Comparison of ENCODE assay signal across 8 cellular contexts in the genomic region with DNA sequence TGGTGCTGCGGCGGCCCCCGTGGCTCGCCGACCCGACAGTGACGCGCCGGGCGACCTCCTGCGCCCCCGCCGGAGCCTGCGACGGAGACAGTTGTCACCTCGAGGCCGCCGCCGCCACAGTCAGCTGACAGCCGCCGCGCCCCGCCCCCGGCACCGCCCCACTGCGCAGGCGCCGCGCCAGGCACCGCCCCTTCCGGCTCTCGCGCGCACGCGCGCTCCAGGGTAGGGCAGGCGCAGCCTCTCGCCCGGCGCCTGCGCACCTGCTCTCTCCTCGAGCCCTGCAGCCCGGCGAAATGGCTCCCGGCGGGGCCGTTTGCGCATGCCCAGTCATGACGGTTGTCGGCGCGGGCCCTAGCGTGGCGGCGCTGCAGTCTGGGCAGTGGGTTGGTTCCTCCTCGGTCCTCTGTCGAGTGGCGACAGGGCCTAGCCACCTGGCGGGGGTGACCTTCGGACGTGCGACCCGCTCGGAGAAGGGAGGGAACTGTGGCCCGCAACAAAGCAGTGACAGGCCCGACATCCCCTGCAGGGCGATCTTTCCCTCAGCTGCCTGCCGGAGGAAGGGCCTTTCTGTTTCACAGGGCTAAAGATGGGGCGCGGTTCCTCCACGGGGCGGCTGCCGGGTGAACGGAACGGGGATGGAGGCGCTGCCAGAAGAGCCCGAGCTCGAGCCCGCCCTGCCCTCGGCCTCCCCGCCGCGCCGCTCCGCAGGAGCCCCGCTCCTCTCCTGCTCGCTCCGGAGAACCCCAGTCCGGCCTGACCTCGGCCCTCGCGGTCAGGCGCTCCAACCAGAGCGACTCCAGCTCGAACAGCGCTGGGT. TPM values are rescaled to one million over a fixed set of nuclear protein-coding genes. Genes with fewer than 3 reads are reported as not detected.
A peak's percentile ranks its signal among the peaks of the same experiment; 100 is the strongest.
DNase-seq lines count a peak whose midpoint lies in the region; ATAC-seq, FAIRE-seq and TF ChIP-seq lines count a peak whose summit lies in the region.

A gene (minus strand): TSS at position 135 of the 817 bp plus-strand sequence. CDS start 134 bp downstream, at position 1.

- TF ChIP-seq POLR2A in HepG2 (IDR thresholded peaks at IDR 0.05; ENCODE audit: insufficient read depth in 1 of 2, low read depth in 2 of 2, low read length in 2 of 2), result peak in 1 of 2 experiments; percentile 59; a peak in 2 of 4 replicates

- peaks cover 17 to 39% of the 10 kb centered on the region in 2 donors for H3K36me3 Mint-ChIP-seq in CD14-positive monocyte

- no peak for FAIRE-seq in HepG2 (lab: Jason Lieb, UNC)

- peaks cover 49% of the 10 kb centered on the region for H3K4me1 Mint-ChIP-seq in CD14-positive monocyte

- 75% methylated on average over 20 of the region's 97 CpGs for WGBS in HepG2 (ENCODE audit: low lambda C conversion rate)

- peak within 1 kb of the TSS; percentile 69 for H3K27ac ChIP-seq in HepG2 (ENCODE audit: extremely low read length, insufficient read depth, low read length)

- CTCF ChIA-PET in HepG2 (lab: Yijun Ruan, JAX; ENCODE audit: low intra/inter-chr PET ratio, low total read pairs), result no interaction called here

- H3K4me1 ChIP-seq in HepG2 (ENCODE audit: insufficient read depth, low read length), result peaks cover 52% of the 10 kb centered on the region

- H3K4me3 ChIP-seq in HepG2 (replicated peaks in 1 of 3; ENCODE audit: insufficient read depth in 1 of 3, low read depth in 2 of 3, low read length in 3 of 3), result peak within 1 kb of the TSS; percentile 42 to 94 (median 81); a peak in 5 of 6 replicates

- no peak for TF ChIP-seq EP300 in HepG2 (IDR thresholded peaks at IDR 0.05; ENCODE audit: low read depth in 2 of 2, low read length in 2 of 2)
- no peak for TF ChIP-seq EP300 in HepG2 (CRISPR knock-in tag; IDR thresholded peaks at IDR 0.05; ENCODE audit: borderline replicate concordance)

- ATAC-seq in GM19351 (IDR thresholded peaks at IDR 0.05; ENCODE audit: unreplicated experiment) (peak; percentile 73), HG03520 (IDR thresholded peaks at IDR 0.05; ENCODE audit: unreplicated experiment) (peak; percentile 71), HepG2 (peak; percentile 75)

- H3K27me3 ChIP-seq in HepG2 (ENCODE audit: control insufficient read depth in 1 of 2, insufficient read depth in 2 of 2, low read length in 2 of 2), result no peaks in the 10 kb centered on the region

- TF ChIP-seq CTCF in CD14-positive monocyte (IDR thresholded peaks at IDR 0.05) (no peak), HepG2 (CRISPR knock-in tag; IDR thresholded peaks at IDR 0.05) (peak; percentile 79)

- peak within 1 kb of the TSS; percentile 79 for H3K9ac ChIP-seq in HepG2 (ENCODE audit: insufficient read depth, low read depth, low read length)

- peak within 1 kb of the TSS; percentile 76 to 83 for H3K4me3 Mint-ChIP-seq in CD14-positive monocyte

- H3K9me3 ChIP-seq in HepG2 (ENCODE audit: low read length), result peaks cover 12% of the 10 kb centered on the region

- H3K36me3 ChIP-seq in HepG2 (replicated peaks in 1 of 2; ENCODE audit: control insufficient read depth in 1 of 2, insufficient read depth in 2 of 2, low read length in 2 of 2), result peaks cover 3 to 6% of the 10 kb centered on the region in 2 experiments; a peak in 3 of 5 replicates

- H3K4me2 ChIP-seq in HepG2 (ENCODE audit: low read depth, low read length), result peak within 1 kb of the TSS; percentile 90

- peaks cover 42% of the 10 kb centered on the region for H3K79me2 ChIP-seq in HepG2 (ENCODE audit: insufficient read depth, low read length)

- TF ChIP-seq RAD21 in HepG2 (CRISPR knock-in tag; IDR thresholded peaks at IDR 0.05), result peak; percentile 38

- POLR2A ChIA-PET in HepG2 (lab: Yijun Ruan, JAX), result interaction anchor here (1.0 to 1.4 kb wide), 2 partner anchors 23 to 24 kb away, joined by 3 to 4 read pairs; no protein-coding TSS in a partner anchor

- DNase-seq in CD14-positive monocyte (ENCODE audit: low spot score), result peak; percentile 94
- DNase-seq in NCI-H69 (lab: John Stamatoyannopoulos, UW), result peak; percentile 96
- peak; percentile 95 to 99 for DNase-seq in activated CD4-positive, alpha-beta T cell treated with anti-CD3 and anti-CD28 coated beads, Interleukin-2, amount 50 U/mL, for 24 hours (ENCODE audit: low read depth in 1 of 2, low spot score in 1 of 2)
- peak; percentile 95 for DNase-seq in dermis blood vessel endothelial cell
- DNase-seq in HepG2 (ENCODE audit: low spot score), result peak; percentile 82
- peak; percentile 97 to 98 for DNase-seq in stimulated activated CD4-positive, alpha-beta T cell treated with anti-CD3 and anti-CD28 coated beads, Interleukin-2, amount 100 ng/mL, for 48 hours

- no peak within 1 kb of the TSS for H2AFZ ChIP-seq in HepG2 (ENCODE audit: low read length)

- peak within 1 kb of the TSS; percentile 89 to 97 (median 94) for H3K27ac Mint-ChIP-seq in CD14-positive monocyte

- BruUV-seq in HepG2 (replicated peaks; lab: Mats Ljungman, UMichigan), result TSS peak; percentile 90

- peaks cover 0 to 4% (median 2%) of the 10 kb centered on the region in 3 donors for H3K27me3 Mint-ChIP-seq in CD14-positive monocyte (ENCODE audit: low read depth in 3 of 3)

- H4K20me1 ChIP-seq in HepG2 (ENCODE audit: insufficient read depth, low read length), result no peaks in the 10 kb centered on the region

- H3K9me3 Mint-ChIP-seq in CD14-positive monocyte, result peaks cover 6 to 15% (median 12%) of the 10 kb centered on the region in 7 donors

- intact Hi-C loops in CD14-positive monocyte (cut with micrococcal nuclease) (loop anchor here (1.0 to 5.0 kb wide), 5 partner anchors 25 to 263 kb away; a partner anchor contains a TSS), HepG2 (cut with micrococcal nuclease; ENCODE audit: unreplicated experiment) (loop anchor here (10.0 kb wide), 1 partner anchor 75 kb away; a partner anchor contains a TSS)

- in situ Hi-C loops in HepG2 (cut with HindIII; ENCODE audit: extremely low pct_ligation_motif_present, low pct_unique_long_range_greater_than_20kb), result no loop called here

TF ChIP-seq in HepG2, 621 proteins besides CTCF, POLR2A, EP300 and RAD21 (continues in another document):
- TF ChIP-seq, protein P1, sequence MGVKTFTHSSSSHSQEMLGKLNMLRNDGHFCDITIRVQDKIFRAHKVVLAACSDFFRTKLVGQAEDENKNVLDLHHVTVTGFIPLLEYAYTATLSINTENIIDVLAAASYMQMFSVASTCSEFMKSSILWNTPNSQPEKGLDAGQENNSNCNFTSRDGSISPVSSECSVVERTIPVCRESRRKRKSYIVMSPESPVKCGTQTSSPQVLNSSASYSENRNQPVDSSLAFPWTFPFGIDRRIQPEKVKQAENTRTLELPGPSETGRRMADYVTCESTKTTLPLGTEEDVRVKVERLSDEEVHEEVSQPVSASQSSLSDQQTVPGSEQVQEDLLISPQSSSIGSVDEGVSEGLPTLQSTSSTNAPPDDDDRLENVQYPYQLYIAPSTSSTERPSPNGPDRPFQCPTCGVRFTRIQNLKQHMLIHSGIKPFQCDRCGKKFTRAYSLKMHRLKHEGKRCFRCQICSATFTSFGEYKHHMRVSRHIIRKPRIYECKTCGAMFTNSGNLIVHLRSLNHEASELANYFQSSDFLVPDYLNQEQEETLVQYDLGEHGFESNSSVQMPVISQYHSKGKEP (CRISPR knock-in tag; IDR thresholded peaks at IDR 0.05), result no peak
- peak; percentile 62; the same call in 1 of the 2 replicates for TF ChIP-seq ZNF292 (CRISPR knock-in tag; IDR thresholded peaks at IDR 0.05; ENCODE audit: borderline replicate concordance, low read depth)
- TF ChIP-seq ZNF614 (CRISPR knock-in tag; IDR thresholded peaks at IDR 0.05; ENCODE audit: borderline replicate concordance), result peak; percentile 36; the same call in 1 of the 2 replicates
- TF ChIP-seq, protein P2, sequence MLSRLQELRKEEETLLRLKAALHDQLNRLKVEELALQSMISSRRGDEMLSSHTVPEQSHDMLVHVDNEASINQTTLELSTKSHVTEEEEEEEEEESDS (CRISPR knock-in tag; IDR thresholded peaks at IDR 0.05; ENCODE audit: borderline replicate concordance), result 0 out of 2 replicates have a peak, but pooled peaks have one; percentile 24
- no peak for TF ChIP-seq MAFG (CRISPR knock-in tag; IDR thresholded peaks at IDR 0.05)
- no peak for TF ChIP-seq NPAS2 (CRISPR knock-in tag; IDR thresholded peaks at IDR 0.05; ENCODE audit: borderline replicate concordance)
- TF ChIP-seq DNMT3B (CRISPR knock-in tag; conservative IDR thresholded peaks at IDR 0.05), result no peak
- peak; percentile 93 for TF ChIP-seq ZNF607 (CRISPR knock-in tag; IDR thresholded peaks at IDR 0.05; ENCODE audit: borderline replicate concordance)
- peak; percentile 60 for TF ChIP-seq AGO2 (optimal IDR thresholded peaks at IDR 0.05; ENCODE audit: low read depth, low read length)
- peak; percentile 57; the same call in 1 of the 2 replicates for TF ChIP-seq TARDBP (CRISPR knock-in tag; IDR thresholded peaks at IDR 0.05)
- TF ChIP-seq, protein P3, sequence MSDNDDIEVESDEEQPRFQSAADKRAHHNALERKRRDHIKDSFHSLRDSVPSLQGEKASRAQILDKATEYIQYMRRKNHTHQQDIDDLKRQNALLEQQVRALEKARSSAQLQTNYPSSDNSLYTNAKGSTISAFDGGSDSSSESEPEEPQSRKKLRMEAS (IDR thresholded peaks at IDR 0.05), result peak; percentile 96

RNA-seq across cellular contexts. Expression of the gene that starts here (rescaled TPM):
- polyA plus RNA-seq in CD14-positive monocyte, result 10 to 100 TPM; 67.9 to 71.7 TPM
- total RNA-seq in dermis blood vessel endothelial cell, result 24.8 and 40.6 TPM in 2 replicates
- total RNA-seq in HepG2 (2016; rRNA removed; fragmentation: Illumina TruSeq; extraction: Trizol), result 19.4 and 25.9 TPM in 2 replicates
- 21.8 and 24.1 TPM in 2 replicates for total RNA-seq in HepG2 (2016; cell fraction: cytosol; rRNA removed; fragmentation: Illumina TruSeq; extraction: Trizol; ENCODE audit: low read depth)
- 18.0 and 24.4 TPM in 2 replicates for total RNA-seq in HepG2 (2016; cell fraction: insoluble cytoplasmic fraction; rRNA removed; fragmentation: Illumina TruSeq; extraction: Trizol)
- 16.0 and 17.9 TPM in 2 replicates for total RNA-seq in HepG2 (2016; cell fraction: membrane; rRNA removed; fragmentation: Illumina TruSeq; extraction: Trizol)
- total RNA-seq in HepG2 (2016; cell fraction: nucleus; rRNA removed; fragmentation: Illumina TruSeq; extraction: Trizol), result 11.3 and 14.6 TPM in 2 replicates
- 44.2 and 47.5 TPM in 2 replicates for polyA plus RNA-seq in HepG2 (2011; rRNA removed)
- 27.1 and 38.7 TPM in 2 replicates for polyA plus RNA-seq in HepG2 (2011; cell fraction: cytosol; rRNA removed)
- 59.6 and 61.9 TPM in 2 replicates for polyA plus RNA-seq in HepG2 (2011; cell fraction: nucleus; rRNA removed)
- polyA plus RNA-seq in HepG2 (2012), result 31.4 and 32.5 TPM in 2 replicates
- polyA plus RNA-seq in HepG2 (2016; cell fraction: cytosol; fragmentation: Illumina TruSeq; extraction: Trizol; ENCODE audit: low read depth), result 23.1 and 26.1 TPM in 2 replicates
- 40.7 and 53.4 TPM in 2 replicates for polyA plus RNA-seq in HepG2 (2016; cell fraction: insoluble cytoplasmic fraction; fragmentation: Illumina TruSeq; extraction: Trizol; ENCODE audit: low read depth)
- polyA plus RNA-seq in HepG2 (2016; cell fraction: membrane; fragmentation: Illumina TruSeq; extraction: Trizol; ENCODE audit: low read depth), result 25.9 and 29.3 TPM in 2 replicates
- polyA plus RNA-seq in HepG2 (2016; cell fraction: nucleus; fragmentation: Illumina TruSeq; extraction: Trizol; ENCODE audit: insufficient read depth, low read depth), result 27.5 and 35.7 TPM in 2 replicates
- polyA minus RNA-seq in HepG2 (2011; rRNA and poly(A)+ RNA removed; ENCODE audit: low replicate concordance), result 19.2 and 101 TPM in 2 replicates
- 14.2 and 15.4 TPM in 2 replicates for polyA minus RNA-seq in HepG2 (2011; cell fraction: cytosol; rRNA and poly(A)+ RNA removed)
- 17.4 and 24.5 TPM in 2 replicates for polyA minus RNA-seq in HepG2 (2011; cell fraction: nucleus; rRNA and poly(A)+ RNA removed)

Comparison
In these comparisons a context has a peak if more than half of its experiments do, and no peak if none do; other contexts are left out.
1. Peak in every context shown above with its lines: DNase-seq, ATAC-seq, H3K4me3 ChIP-seq and H3K27ac ChIP-seq.